10 cellular contexts compared by ENCODE assay signal in the genomic region with DNA sequence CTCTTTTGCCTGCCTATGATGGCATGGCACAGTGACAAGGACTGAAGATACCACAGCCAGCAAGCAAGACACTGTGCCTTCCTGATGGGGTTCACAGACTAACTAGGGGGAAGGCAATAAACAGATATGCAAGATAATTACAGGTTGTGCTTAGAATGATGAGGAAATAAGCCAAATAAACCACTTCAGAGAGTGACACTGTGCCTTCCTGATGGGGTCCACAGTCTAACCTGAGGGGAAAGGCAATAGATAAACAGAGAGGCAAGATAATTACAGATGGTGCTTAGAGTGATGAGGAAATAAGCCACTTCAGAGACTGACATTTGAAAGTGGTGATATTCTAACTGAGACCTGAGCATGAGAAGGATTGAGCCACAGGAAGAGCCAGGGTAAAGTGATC.
DNase-seq lines count a peak whose midpoint lies in the region; TF ChIP-seq lines count a peak whose summit lies in the region.
"Had no signal": no experiment of that assay in that cellular context is flagged by ENCODE, and none has a peak within 500 bp of the region (broad histone marks: within the 10 kb centered on the region; RNA-seq: fewer than 3 reads in every experiment).

No MANE protein-coding gene starts in this region.

- H3K27me3 ChIP-seq in suprapubic skin = peaks cover 19% of the 10 kb centered on the region
- H3K27me3 ChIP-seq: BLaER1 treated with 17β-estradiol and CSF1 and Interleukin-3, amounts not matched to agents 10 nM and 100 nM had no signal

- no peak for TF ChIP-seq EP300 in suprapubic skin (IDR thresholded peaks at IDR 0.05)

- H3K27ac ChIP-seq in suprapubic skin = no peak overlapping the region
- H3K27ac ChIP-seq: BLaER1 treated with 17β-estradiol and CSF1 and Interleukin-3, amounts not matched to agents 10 nM and 100 nM; GM23248 had no signal

- H3K9me3 ChIP-seq in suprapubic skin = no peaks in the 10 kb centered on the region

- no peak overlapping the region for H3K4me3 ChIP-seq in suprapubic skin
- H3K4me3 ChIP-seq: BLaER1 treated with 17β-estradiol and CSF1 and Interleukin-3, amounts not matched to agents 10 nM and 100 nM; GM23248 had no signal

- no peaks in the 10 kb centered on the region for H3K36me3 ChIP-seq in suprapubic skin
- H3K36me3 ChIP-seq: BLaER1 treated with 17β-estradiol and CSF1 and Interleukin-3, amounts not matched to agents 10 nM and 100 nM had no signal

- no peak for TF ChIP-seq CTCF in suprapubic skin (IDR thresholded peaks at IDR 0.05)

- peaks cover 4% of the 10 kb centered on the region for H3K4me1 ChIP-seq in suprapubic skin

- DNase-seq in NCI-H1092 treated with DMSO at 0.1 percent for 48 hours (lab: John Stamatoyannopoulos, UW) (peak; percentile 4), NCI-H1092 (lab: John Stamatoyannopoulos, UW) (no peak), Ammon's horn (ENCODE audit: low spot score) (peak; percentile 17), NCI-H1105 (lab: John Stamatoyannopoulos, UW) (peak; percentile 59), NCI-H69 (lab: John Stamatoyannopoulos, UW) (peak; percentile 18), NAMALWA (ENCODE audit: low spot score) (no peak), suprapubic skin (ENCODE audit: low spot score in 2 of 2) (no peak), medulla oblongata (ENCODE audit: extremely low spot score) (no peak)

- TF ChIP-seq POLR2A in suprapubic skin (IDR thresholded peaks at IDR 0.05) = no peak

Comparison
In these comparisons a context has a peak if more than half of its experiments do, and no peak if none do; other contexts are left out.
1. DNase-seq: peak in NCI-H1092 treated with DMSO at 0.1 percent for 48 hours (single experiment), Ammon's horn (single experiment), NCI-H1105 (single experiment) and NCI-H69 (single experiment); none in NCI-H1092 (single experiment), NAMALWA (single experiment), suprapubic skin (0 of 2) and medulla oblongata (single experiment).